12 cellular contexts compared by ENCODE assay signal in genomic region chr6:159103396-159104162, GRCh38. TPM values are rescaled to one million over a fixed set of nuclear protein-coding genes. Genes with fewer than 3 reads are reported as not detected.
DNase-seq lines count a peak whose midpoint lies in the region; ATAC-seq and TF ChIP-seq lines count a peak whose summit lies in the region.
"Had no signal": no experiment of that assay in that cellular context is flagged by ENCODE, and none has a peak within 500 bp of the region (broad histone marks: within the 10 kb centered on the region; RNA-seq: fewer than 3 reads in every experiment).

No MANE protein-coding gene starts in this region.

- H3K27me3 ChIP-seq in BLaER1 (no peaks in the 10 kb centered on the region), GM23338 (ENCODE audit: insufficient read depth) (no peaks in the 10 kb centered on the region), body of pancreas (no peaks in the 10 kb centered on the region)

- H3K4me1 Mint-ChIP-seq in GM23338: peaks cover 31% of the 10 kb centered on the region
- H3K4me1 Mint-ChIP-seq in activated CD8-positive, alpha-beta T cell treated with anti-CD3 and anti-CD28 coated beads, Interleukin-2, amount 10 ng/mL, durations not matched to agents 7 days and 5 days (ENCODE audit: low read depth): peaks cover 85% of the 10 kb centered on the region
- H3K4me1 Mint-ChIP-seq in memory B cell: peaks cover 64% of the 10 kb centered on the region

- no peak overlapping the region for H3K27ac ChIP-seq in BLaER1
- H3K27ac ChIP-seq in GM23338 (ENCODE audit: low read depth): no peak overlapping the region
- no peak overlapping the region for H3K27ac ChIP-seq in body of pancreas
- H3K27ac ChIP-seq: C4-2B, lower lobe of right lung, parathyroid adenoma had no signal

- no peaks in the 10 kb centered on the region for H3K79me2 ChIP-seq in GM23338 (replicated peaks; ENCODE audit: insufficient read depth)
- H3K79me2 ChIP-seq: parathyroid adenoma had no signal

- H3K9me3 Mint-ChIP-seq in GM23338 (no peaks in the 10 kb centered on the region), memory B cell (no peaks in the 10 kb centered on the region)
- no peaks in the 10 kb centered on the region for H3K9me3 Mint-ChIP-seq in activated CD8-positive, alpha-beta T cell treated with anti-CD3 and anti-CD28 coated beads, Interleukin-2, amount 10 ng/mL, durations not matched to agents 7 days and 5 days (ENCODE audit: insufficient read depth)

- H3K9me3 ChIP-seq in BLaER1 (no peaks in the 10 kb centered on the region), body of pancreas (no peaks in the 10 kb centered on the region)
- H3K9me3 ChIP-seq: lower lobe of right lung had no signal

- H3K4me1 ChIP-seq in BLaER1: peaks cover 76% of the 10 kb centered on the region
- H3K4me1 ChIP-seq in GM23338 (ENCODE audit: insufficient read depth): peaks cover 7% of the 10 kb centered on the region; the same call in 1 of the 2 replicates
- peaks cover 12% of the 10 kb centered on the region for H3K4me1 ChIP-seq in body of pancreas
- H3K4me1 ChIP-seq: parathyroid adenoma had no signal

- TF ChIP-seq CTCF in GM23338 (conservative IDR thresholded peaks at IDR 0.05; ENCODE audit: low read depth in 2 of 2) (no peak), body of pancreas (IDR thresholded peaks at IDR 0.05) (no peak)

- TF ChIP-seq POLR2A in body of pancreas (IDR thresholded peaks at IDR 0.05): no peak

- H3K4me2 ChIP-seq in BLaER1 (peak overlapping the region; percentile 78), GM23338 (peak overlapping the region; percentile 72)

- intact Hi-C loops in body of pancreas (cut with DNase I): no loop called here

- peak overlapping the region; percentile 100 for H2AFZ ChIP-seq in GM23338
- H2AFZ ChIP-seq: parathyroid adenoma had no signal

- DNase-seq in GM23338 (ENCODE audit: low spot score) (peak; percentile 31), memory B cell (ENCODE audit: low spot score in 2 of 2) (peak in 1 of 2 donors; percentile 10), nucleus accumbens (lab: John Stamatoyannopoulos, UW) (no peak), NCI-H1436 (lab: John Stamatoyannopoulos, UW) (no peak), body of pancreas (no peak)
- DNase-seq in activated CD8-positive, alpha-beta T cell treated with anti-CD3 and anti-CD28 coated beads, Interleukin-2, amount 10 ng/mL, durations not matched to agents 7 days and 5 days: no peak

- POLR2A ChIA-PET in activated CD8-positive, alpha-beta T cell treated with anti-CD3 and anti-CD28 coated beads, Interleukin-2, amount 10 ng/mL, durations not matched to agents 7 days and 5 days (lab: Charles Lee): interaction anchor here (0.8 to 19.7 kb wide), 5 partner anchors 9 to 95 kb away, joined by 3 to 361 read pairs (median 5); partner anchors contain the start of gene TAGAP

- H3K4me3 Mint-ChIP-seq in GM23338 (no peak overlapping the region), memory B cell (peak overlapping the region; percentile 38)
- H3K4me3 Mint-ChIP-seq in activated CD8-positive, alpha-beta T cell treated with anti-CD3 and anti-CD28 coated beads, Interleukin-2, amount 10 ng/mL, durations not matched to agents 7 days and 5 days: no peak overlapping the region

- H3K9me2 ChIP-seq in GM23338 (ENCODE audit: insufficient read depth): no peaks in the 10 kb centered on the region

- H3K27ac Mint-ChIP-seq in GM23338 (no peak overlapping the region), memory B cell (peak overlapping the region; percentile 99)
- H3K27ac Mint-ChIP-seq in activated CD8-positive, alpha-beta T cell treated with anti-CD3 and anti-CD28 coated beads, Interleukin-2, amount 10 ng/mL, durations not matched to agents 7 days and 5 days: peak overlapping the region; percentile 93

- no peak overlapping the region for H3K9ac ChIP-seq in BLaER1
- H3K9ac ChIP-seq: parathyroid adenoma had no signal

- H4K20me1 ChIP-seq in BLaER1: no peaks in the 10 kb centered on the region
- no peaks in the 10 kb centered on the region for H4K20me1 ChIP-seq in GM23338 (replicated peaks; ENCODE audit: insufficient read depth)

- H3K36me3 ChIP-seq in BLaER1 (no peaks in the 10 kb centered on the region), GM23338 (ENCODE audit: insufficient read depth) (no peaks in the 10 kb centered on the region; the same call in 1 of the 2 replicates), body of pancreas (replicated peaks in 1 of 2; ENCODE audit: insufficient read depth in 1 of 2, low read depth in 2 of 2) (no peaks in the 10 kb centered on the region)
- H3K36me3 ChIP-seq: lower lobe of right lung had no signal

- CTCF ChIA-PET in activated CD8-positive, alpha-beta T cell treated with anti-CD3 and anti-CD28 coated beads, Interleukin-2, amount 10 ng/mL, durations not matched to agents 7 days and 5 days (lab: Charles Lee): interaction anchor here (0.8 to 18.9 kb wide), 27 partner anchors 9 to 314 kb away, joined by 3 to 522 read pairs (median 7); partner anchors contain the start of genes RSPH3 and TAGAP

- peak; percentile 28 for ATAC-seq in GM23338
- ATAC-seq in activated CD8-positive, alpha-beta T cell treated with anti-CD3 and anti-CD28 coated beads, Interleukin-2, amount 10 ng/mL, durations not matched to agents 7 days and 5 days: no peak
- ATAC-seq in memory B cell (ENCODE audit: low read depth): no peak
- no peak for ATAC-seq in HG03095 (IDR thresholded peaks at IDR 0.05; ENCODE audit: unreplicated experiment)
- no peak for ATAC-seq in body of pancreas

- WGBS in body of pancreas, 2 donors: 40 to 45% methylated on average over 18 of the region's 18 CpGs

- H3K27me3 Mint-ChIP-seq in GM23338 (ENCODE audit: insufficient read depth, low read depth, poor library complexity) (peaks cover 8% of the 10 kb centered on the region), memory B cell (no peaks in the 10 kb centered on the region)
- no peaks in the 10 kb centered on the region for H3K27me3 Mint-ChIP-seq in activated CD8-positive, alpha-beta T cell treated with anti-CD3 and anti-CD28 coated beads, Interleukin-2, amount 10 ng/mL, durations not matched to agents 7 days and 5 days (ENCODE audit: low read depth)

- no peaks in the 10 kb centered on the region for H3K36me3 Mint-ChIP-seq in GM23338 (ENCODE audit: low read depth)
- no peaks in the 10 kb centered on the region for H3K36me3 Mint-ChIP-seq in activated CD8-positive, alpha-beta T cell treated with anti-CD3 and anti-CD28 coated beads, Interleukin-2, amount 10 ng/mL, durations not matched to agents 7 days and 5 days (ENCODE audit: low read depth)
- no peaks in the 10 kb centered on the region for H3K36me3 Mint-ChIP-seq in memory B cell

- no peaks in the 10 kb centered on the region for H3F3A ChIP-seq in GM23338 (replicated peaks; ENCODE audit: low read depth)

- no peak overlapping the region for H3K4me3 ChIP-seq in BLaER1
- no peak overlapping the region for H3K4me3 ChIP-seq in GM23338
- no peak overlapping the region for H3K4me3 ChIP-seq in body of pancreas
- H3K4me3 ChIP-seq: lower lobe of right lung had no signal

TF ChIP-seq in GM23338, 12 proteins besides CTCF, POLR2A, EP300 and RAD21 (continues in another document):
- no peak for TF ChIP-seq EZH2 (IDR thresholded peaks at IDR 0.05; ENCODE audit: low read depth, unreplicated experiment)
- no peak for TF ChIP-seq JUNB (IDR thresholded peaks at IDR 0.05; ENCODE audit: unreplicated experiment)

RNA-seq across cellular contexts. Expression of gene TAGAP, which starts 58.8 kb away (rescaled TPM):
- total RNA-seq in GM23338 (2014; rRNA removed; shearing (Covaris generic)): 0.43 TPM in 1 of 2 replicates, not detected in the other
- not detected in 2 replicates for polyA plus RNA-seq in GM23338 (2016; fragmentation: Nextera tagmentation; extraction: Ambion mirVana)
- total RNA-seq in activated CD8-positive, alpha-beta T cell treated with anti-CD3 and anti-CD28 coated beads, Interleukin-2, amount 10 ng/mL, durations not matched to agents 7 days and 5 days: 10 to 100 TPM; 64.5 to 67.0 TPM
- 1 to 10 TPM in 1 of 2 donors, under 1 TPM in 1; 0.99 to 2.3 TPM for total RNA-seq in body of pancreas
- total RNA-seq: RPMI7951 had no signal

Comparison
In these comparisons a context has a peak if more than half of its experiments do, and no peak if none do; other contexts are left out.
1. RNA of gene TAGAP, which starts 58.8 kb away (total RNA-seq): 64.5 to 67.0 TPM in activated CD8-positive, alpha-beta T cell treated with anti-CD3 and anti-CD28 coated beads, Interleukin-2, amount 10 ng/mL, durations not matched to agents 7 days and 5 days; 0.99 to 2.3 TPM in body of pancreas and 0.43 TPM in GM23338; every median in the first group is over 10 times any median in the second.